8 cellular contexts compared by ENCODE assay signal in the genomic region with DNA sequence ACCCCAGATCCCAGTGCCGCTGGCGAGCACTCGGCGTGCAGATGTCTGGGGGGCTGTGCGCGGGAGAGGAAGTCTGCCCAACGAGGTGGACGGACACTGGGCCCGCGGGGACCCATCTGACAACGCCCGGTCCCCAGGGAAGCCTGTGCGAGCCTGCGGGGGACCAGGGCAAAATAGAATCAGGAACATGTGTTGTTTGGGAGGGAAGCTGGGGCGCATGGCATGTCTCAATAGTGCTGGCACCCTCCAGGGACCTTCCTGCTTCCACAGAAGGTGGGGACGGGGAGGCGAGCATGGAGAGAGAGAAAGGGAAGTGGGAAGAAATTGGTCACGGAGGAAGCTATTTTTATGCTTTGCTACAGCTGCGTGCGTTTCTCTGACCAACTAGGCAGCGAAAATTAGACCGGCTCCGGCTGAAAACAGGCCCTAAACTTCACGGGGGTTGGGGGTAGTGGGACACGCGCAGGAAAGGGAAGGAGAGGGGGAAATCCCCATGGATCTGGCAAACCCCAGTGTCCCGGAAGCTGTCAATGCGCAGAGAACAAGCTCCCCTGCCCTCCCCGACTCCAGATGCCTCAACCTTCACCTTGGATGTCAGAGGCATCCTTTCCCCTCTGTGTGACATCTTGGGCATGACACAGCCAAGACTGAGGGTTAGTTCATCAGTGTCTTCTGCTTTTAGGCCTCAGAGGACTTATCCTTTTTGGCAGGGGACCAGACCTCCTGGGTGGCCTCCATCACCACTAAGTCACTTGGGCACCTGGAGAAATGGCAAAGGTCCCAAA.
DNase-seq lines count a peak whose midpoint lies in the region; ATAC-seq, FAIRE-seq and TF ChIP-seq lines count a peak whose summit lies in the region.

No MANE protein-coding gene starts in this region.

- FAIRE-seq in RCC 7860 (lab: Jason Lieb, UNC), result no peak

- no peak for TF ChIP-seq POLR2A in right lobe of liver (IDR thresholded peaks at IDR 0.05)
- no peak for TF ChIP-seq POLR2A in uterus (IDR thresholded peaks at IDR 0.05)

- H3K4me3 ChIP-seq in right lobe of liver (peak overlapping the region; percentile 38 to 55 (median 50)), uterus (peak overlapping the region; percentile 28 to 37)

- DNase-seq in CD14-positive monocyte (ENCODE audit: low spot score), result no peak
- no peak for DNase-seq in right lobe of liver
- no peak for DNase-seq in uterus
- no peak for DNase-seq in SW 1271 (lab: John Stamatoyannopoulos, UW)
- DNase-seq in RCC 7860 (ENCODE audit: low spot score), result no peak

- peak; percentile 29 for ATAC-seq in HG02884 (IDR thresholded peaks at IDR 0.05; ENCODE audit: unreplicated experiment)
- ATAC-seq in right lobe of liver, result peak in 1 of 4 donors; percentile 11
- ATAC-seq in HG03521 (IDR thresholded peaks at IDR 0.05; ENCODE audit: unreplicated experiment), result no peak

- peaks cover 3 to 22% (median 6%) of the 10 kb centered on the region in 3 donors for H3K27me3 Mint-ChIP-seq in CD14-positive monocyte (ENCODE audit: low read depth in 3 of 3)

- H3K9me3 Mint-ChIP-seq in CD14-positive monocyte, result peaks cover 0 to 5% (median 0%) of the 10 kb centered on the region in 7 donors

- H3K4me1 Mint-ChIP-seq in CD14-positive monocyte, result peaks cover 18% of the 10 kb centered on the region

- no peaks in the 10 kb centered on the region for H3K27me3 ChIP-seq in right lobe of liver
- no peaks in the 10 kb centered on the region for H3K27me3 ChIP-seq in uterus

- peak overlapping the region; percentile 80 to 86 for H3K4me3 Mint-ChIP-seq in CD14-positive monocyte

- H3K9me3 ChIP-seq in right lobe of liver (no peaks in the 10 kb centered on the region), uterus (no peaks in the 10 kb centered on the region)

- 33% methylated on average over 16 of the region's 29 CpGs for WGBS in right lobe of liver (ENCODE audit: insufficient coverage, low coverage, low lambda C conversion rate, missing lambda C conversion rate)

- H3K27ac ChIP-seq in angular gyrus (ENCODE audit: low read depth, low read length) (peak overlapping the region; percentile 3), right lobe of liver (peak overlapping the region; percentile 30 to 66 (median 65)), uterus (peak overlapping the region; percentile 20 to 78)

- H3K36me3 Mint-ChIP-seq in CD14-positive monocyte, result no peaks in the 10 kb centered on the region

- H3K4me1 ChIP-seq in right lobe of liver, result no peaks in the 10 kb centered on the region
- no peaks in the 10 kb centered on the region for H3K4me1 ChIP-seq in uterus

- peak overlapping the region; percentile 66 to 92 (median 81) for H3K27ac Mint-ChIP-seq in CD14-positive monocyte

- no peaks in the 10 kb centered on the region for H3K36me3 ChIP-seq in right lobe of liver
- H3K36me3 ChIP-seq in uterus, result no peaks in the 10 kb centered on the region

- intact Hi-C loops in CD14-positive monocyte (cut with micrococcal nuclease), result loop anchor here in 1 of 2 donors (10.0 kb wide), 1 partner anchor 93 kb away; no protein-coding TSS in a partner anchor
- intact Hi-C loops in right lobe of liver (cut with DNase I), result no loop called here
- intact Hi-C loops in uterus (cut with DNase I; ENCODE audit: low total_unique reads), result loop anchor here (10.0 kb wide), 2 partner anchors 93 to 253 kb away; no protein-coding TSS in a partner anchor

- TF ChIP-seq CTCF in CD14-positive monocyte (IDR thresholded peaks at IDR 0.05) (peak; percentile 6), right lobe of liver (IDR thresholded peaks at IDR 0.05) (no peak), uterus (IDR thresholded peaks at IDR 0.05) (no peak)

Comparison
In these comparisons a context has a peak if more than half of its experiments do, and no peak if none do; other contexts are left out.
1. H3K27ac ChIP-seq: peak in every context shown above with its lines; median percentile 65 in right lobe of liver; 49 in uterus; 3 in angular gyrus.